Comparison of ENCODE assay signal across 8 cellular contexts in genomic region chr20:30585244-30585796, GRCh38.
DNase-seq lines count a peak whose midpoint lies in the region; ATAC-seq, FAIRE-seq and TF ChIP-seq lines count a peak whose summit lies in the region.
"Not testable (repeated sequence)": the region's sequence is repeated elsewhere in the genome, so short reads cannot be mapped to it uniquely, and the experiment has no call there.

No MANE protein-coding gene starts in this region.

- not testable (repeated sequence) for FAIRE-seq in urothelium cell line (lab: Jason Lieb, UNC)

- not testable (repeated sequence) for TF ChIP-seq POLR2A in breast epithelium (IDR thresholded peaks at IDR 0.05); gastrocnemius medialis (IDR thresholded peaks at IDR 0.05)

- in situ Hi-C loops in gastrocnemius medialis (cut with MboI; ENCODE audit: low sequenced_read_pairs in 4 of 4), result not testable (repeated sequence)

- intact Hi-C loops in breast epithelium (cut with DNase I; ENCODE audit: low total_unique reads); gastrocnemius medialis (cut with DNase I; ENCODE audit: low total_unique reads): not testable (repeated sequence)

- H3K36me3 ChIP-seq in WERI-Rb-1, breast epithelium, gastrocnemius medialis: not testable (repeated sequence)

- not testable (repeated sequence) for TF ChIP-seq CTCF in WERI-Rb-1 (IDR thresholded peaks at IDR 0.05; ENCODE audit: low read depth, low read length)
- TF ChIP-seq CTCF in breast epithelium (IDR thresholded peaks at IDR 0.05) (peak in 2 of 3 donors; percentile 27 to 67), gastrocnemius medialis (IDR thresholded peaks at IDR 0.05 in 4 of 5, conservative IDR thresholded peaks at IDR 0.05 in 1 of 5) (peak in 4 of 5 experiments; percentile 34 to 61 (median 51))

- peak; percentile 98 for ATAC-seq in GM18519 (IDR thresholded peaks at IDR 0.05; ENCODE audit: low FRiP score, unreplicated experiment)
- peak; percentile 76 to 89 for ATAC-seq in gastrocnemius medialis

- H3K4me1 ChIP-seq in breast epithelium, gastrocnemius medialis: not testable (repeated sequence)

- not testable (repeated sequence) for H3K27me3 ChIP-seq in WERI-Rb-1 (ENCODE audit: insufficient read depth, low read depth, severe bottlenecking); breast epithelium; gastrocnemius medialis

- DNase-seq in NCI-H460 (ENCODE audit: extremely low read depth, low read depth) (peak; percentile 86), breast epithelium (ENCODE audit: low spot score in 2 of 2) (peak; percentile 59 to 81), foreskin melanocyte (peak; percentile 66), left kidney (ENCODE audit: low read depth, low spot score) (peak; percentile 63), gastrocnemius medialis (peak; percentile 49 to 55), urothelium cell line (ENCODE audit: low spot score) (peak; percentile 45)
- not testable (repeated sequence) for DNase-seq in WERI-Rb-1

- not testable (repeated sequence) for H3K9me3 ChIP-seq in WERI-Rb-1 (ENCODE audit: severe bottlenecking); breast epithelium; gastrocnemius medialis

- peak overlapping the region; percentile 12; the same call in 1 of the 2 replicates for H3K4me3 ChIP-seq in WERI-Rb-1 (ENCODE audit: low read depth, low read length)
- H3K4me3 ChIP-seq in breast epithelium, result peak overlapping the region; percentile 44 to 52 (median 46)
- peak overlapping the region in 3 of 4 donors; percentile 44 to 75 (median 55) for H3K4me3 ChIP-seq in gastrocnemius medialis

- not testable (repeated sequence) for H3K27ac ChIP-seq in WERI-Rb-1, breast epithelium
- peak overlapping the region in 1 of 4 donors; percentile 33 for H3K27ac ChIP-seq in gastrocnemius medialis
